1 cellular context compared by ENCODE assay signal in the genomic region with DNA sequence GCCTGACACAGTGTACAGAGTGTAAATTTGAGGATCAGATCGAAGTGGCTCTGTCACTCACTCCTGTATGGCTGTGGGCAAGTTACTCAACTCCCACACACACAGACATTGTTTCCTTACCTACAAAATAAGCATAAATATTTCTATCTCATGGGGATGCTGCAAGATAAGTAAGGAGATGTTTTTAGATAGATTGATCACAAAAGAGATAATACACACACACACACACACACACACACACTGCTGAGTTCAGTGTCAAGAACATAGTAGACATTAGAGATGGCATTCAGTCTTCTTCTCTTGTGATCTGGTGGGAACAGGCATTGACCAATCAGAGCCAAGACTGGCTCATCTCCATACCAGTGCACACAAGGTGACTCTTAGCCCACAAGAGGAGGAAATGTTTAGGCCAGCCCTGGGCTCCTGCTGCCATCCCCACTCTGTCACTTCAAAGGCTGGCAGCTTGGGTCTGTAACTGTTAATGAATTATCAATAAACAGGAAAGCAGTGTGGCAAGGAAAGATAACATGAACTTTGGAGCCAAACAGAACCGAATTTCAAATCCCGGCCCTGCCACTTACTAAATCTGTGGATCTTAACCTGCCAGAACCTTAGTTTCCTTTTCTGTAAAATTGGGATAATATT.
TF ChIP-seq lines count a peak whose summit lies in the region.

No MANE protein-coding gene starts in this region.

TF ChIP-seq in HepG2, 621 proteins besides CTCF, POLR2A, EP300 and RAD21 (continued from another document and continues in another):
- TF ChIP-seq NFYB (CRISPR knock-in tag; IDR thresholded peaks at IDR 0.05) (peak; percentile 81), HOXA3 (CRISPR knock-in tag; IDR thresholded peaks at IDR 0.05) (peak; percentile 90), ZNF253 (CRISPR knock-in tag; IDR thresholded peaks at IDR 0.05; ENCODE audit: borderline replicate concordance) (no peak), NKX3-1 (CRISPR knock-in tag; IDR thresholded peaks at IDR 0.05) (no peak; the same call in 1 of the 2 replicates), ZNF441 (CRISPR knock-in tag; IDR thresholded peaks at IDR 0.05; ENCODE audit: borderline replicate concordance) (peak; percentile 87), ZBTB21 (CRISPR knock-in tag; IDR thresholded peaks at IDR 0.05) (0 out of 2 replicates have a peak, but pooled peaks have one; percentile 18), HOXD1 (CRISPR knock-in tag; IDR thresholded peaks at IDR 0.05) (peak; percentile 92), ARID2 (CRISPR knock-in tag; IDR thresholded peaks at IDR 0.05; ENCODE audit: borderline replicate concordance) (no peak), CEBPB (IDR thresholded peaks at IDR 0.05; ENCODE audit: borderline replicate concordance, low read depth, low read length) (peak; percentile 80), ZNF264 (CRISPR knock-in tag; IDR thresholded peaks at IDR 0.05) (peak; percentile 87; the same call in 1 of the 2 replicates), ZNF850 (CRISPR knock-in tag; conservative IDR thresholded peaks at IDR 0.05) (0 out of 2 replicates have a peak, but pooled peaks have one; percentile 47), HNF4A (CRISPR knock-in tag; IDR thresholded peaks at IDR 0.05) (peak; percentile 99), XRCC5 (optimal IDR thresholded peaks at IDR 0.05; ENCODE audit: low read length) (peak; percentile 79), ZNF660 (CRISPR knock-in tag; IDR thresholded peaks at IDR 0.05; ENCODE audit: borderline replicate concordance, low read depth) (no peak), HOXA5 (CRISPR knock-in tag; IDR thresholded peaks at IDR 0.05) (peak; percentile 82), ZNF558 (CRISPR knock-in tag; IDR thresholded peaks at IDR 0.05; ENCODE audit: borderline replicate concordance) (no peak; the same call in 1 of the 2 replicates), HNRNPUL1 (IDR thresholded peaks at IDR 0.05; ENCODE audit: low read depth, low read length) (no peak), SOX6 (IDR thresholded peaks at IDR 0.05) (no peak), SOX6 (CRISPR knock-in tag; IDR thresholded peaks at IDR 0.05) (peak; percentile 94), KDM6A (CRISPR knock-in tag; IDR thresholded peaks at IDR 0.05; ENCODE audit: low read depth) (peak; percentile 98), ZBTB20 (CRISPR knock-in tag; IDR thresholded peaks at IDR 0.05; ENCODE audit: borderline replicate concordance, low read depth) (peak; percentile 88; the same call in 1 of the 2 replicates), MED1 (CRISPR knock-in tag; IDR thresholded peaks at IDR 0.05) (peak; percentile 99), SRF (IDR thresholded peaks at IDR 0.05; ENCODE audit: low read depth, low read length) (no peak), PPARG (CRISPR knock-in tag; conservative IDR thresholded peaks at IDR 0.05) (peak; percentile 99), ZNF274 (CRISPR knock-in tag; IDR thresholded peaks at IDR 0.05) (no peak), TFE3 (CRISPR knock-in tag; IDR thresholded peaks at IDR 0.05) (peak; percentile 72), ZNF124 (CRISPR knock-in tag; IDR thresholded peaks at IDR 0.05) (peak; percentile 83), E2F5 (CRISPR knock-in tag; conservative IDR thresholded peaks at IDR 0.05) (no peak), PCBP2 (optimal IDR thresholded peaks at IDR 0.05; ENCODE audit: low read depth, low read length, poor library complexity, severe bottlenecking) (no peak), FOXJ3 (CRISPR knock-in tag; IDR thresholded peaks at IDR 0.05; ENCODE audit: borderline replicate concordance) (peak; percentile 94), ZNF607 (CRISPR knock-in tag; IDR thresholded peaks at IDR 0.05; ENCODE audit: borderline replicate concordance) (no peak; the same call in 1 of the 2 replicates), ZNF570 (CRISPR knock-in tag; IDR thresholded peaks at IDR 0.05; ENCODE audit: borderline replicate concordance) (peak; percentile 61; the same call in 1 of the 2 replicates), ZKSCAN8 (CRISPR knock-in tag; IDR thresholded peaks at IDR 0.05; ENCODE audit: borderline replicate concordance) (peak; percentile 69; the same call in 1 of the 2 replicates), CREM (IDR thresholded peaks at IDR 0.05) (peak; percentile 92), CREM (CRISPR knock-in tag; IDR thresholded peaks at IDR 0.05) (no peak), ZNF263 (CRISPR knock-in tag; IDR thresholded peaks at IDR 0.05) (peak; percentile 80), ZBTB39 (CRISPR knock-in tag; IDR thresholded peaks at IDR 0.05) (0 out of 2 replicates have a peak, but pooled peaks have one; percentile 35), ZNF674 (CRISPR knock-in tag; IDR thresholded peaks at IDR 0.05; ENCODE audit: low read depth) (no peak), YY1 (IDR thresholded peaks at IDR 0.05; ENCODE audit: insufficient read depth, insufficient replicate concordance, low read depth, low read length) (peak; percentile 46), NR2F6 (IDR thresholded peaks at IDR 0.05) (peak; percentile 71), NR2F6 (CRISPR knock-in tag; IDR thresholded peaks at IDR 0.05) (peak; percentile 61), ZNF12 (CRISPR knock-in tag; IDR thresholded peaks at IDR 0.05) (peak; percentile 66; the same call in 1 of the 2 replicates), ZIK1 (CRISPR knock-in tag; IDR thresholded peaks at IDR 0.05; ENCODE audit: borderline replicate concordance, low read depth) (no peak), EHMT2 (IDR thresholded peaks at IDR 0.05; ENCODE audit: borderline replicate concordance, low read depth, low read length) (peak; percentile 79; the same call in 1 of the 2 replicates)
- TF ChIP-seq, protein P1, sequence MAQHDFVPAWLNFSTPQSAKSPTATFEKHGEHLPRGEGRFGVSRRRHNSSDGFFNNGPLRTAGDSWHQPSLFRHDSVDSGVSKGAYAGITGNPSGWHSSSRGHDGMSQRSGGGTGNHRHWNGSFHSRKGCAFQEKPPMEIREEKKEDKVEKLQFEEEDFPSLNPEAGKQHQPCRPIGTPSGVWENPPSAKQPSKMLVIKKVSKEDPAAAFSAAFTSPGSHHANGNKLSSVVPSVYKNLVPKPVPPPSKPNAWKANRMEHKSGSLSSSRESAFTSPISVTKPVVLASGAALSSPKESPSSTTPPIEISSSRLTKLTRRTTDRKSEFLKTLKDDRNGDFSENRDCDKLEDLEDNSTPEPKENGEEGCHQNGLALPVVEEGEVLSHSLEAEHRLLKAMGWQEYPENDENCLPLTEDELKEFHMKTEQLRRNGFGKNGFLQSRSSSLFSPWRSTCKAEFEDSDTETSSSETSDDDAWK (CRISPR knock-in tag; IDR thresholded peaks at IDR 0.05): no peak
- TF ChIP-seq, protein P2, sequence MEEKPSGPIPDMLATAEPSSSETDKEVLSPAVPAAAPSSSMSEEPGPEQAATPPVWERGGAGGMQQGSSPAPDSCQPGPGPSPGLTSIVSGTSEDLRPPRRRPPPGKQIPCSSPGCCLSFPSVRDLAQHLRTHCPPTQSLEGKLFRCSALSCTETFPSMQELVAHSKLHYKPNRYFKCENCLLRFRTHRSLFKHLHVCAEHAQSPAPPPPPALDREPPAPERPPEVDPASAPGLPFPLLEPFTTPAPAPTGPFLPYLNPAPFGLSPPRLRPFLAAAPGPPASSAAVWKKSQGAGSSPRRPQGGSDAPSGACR (CRISPR knock-in tag; IDR thresholded peaks at IDR 0.05): peak; percentile 73; the same call in 1 of the 2 replicates
- TF ChIP-seq, protein P3, sequence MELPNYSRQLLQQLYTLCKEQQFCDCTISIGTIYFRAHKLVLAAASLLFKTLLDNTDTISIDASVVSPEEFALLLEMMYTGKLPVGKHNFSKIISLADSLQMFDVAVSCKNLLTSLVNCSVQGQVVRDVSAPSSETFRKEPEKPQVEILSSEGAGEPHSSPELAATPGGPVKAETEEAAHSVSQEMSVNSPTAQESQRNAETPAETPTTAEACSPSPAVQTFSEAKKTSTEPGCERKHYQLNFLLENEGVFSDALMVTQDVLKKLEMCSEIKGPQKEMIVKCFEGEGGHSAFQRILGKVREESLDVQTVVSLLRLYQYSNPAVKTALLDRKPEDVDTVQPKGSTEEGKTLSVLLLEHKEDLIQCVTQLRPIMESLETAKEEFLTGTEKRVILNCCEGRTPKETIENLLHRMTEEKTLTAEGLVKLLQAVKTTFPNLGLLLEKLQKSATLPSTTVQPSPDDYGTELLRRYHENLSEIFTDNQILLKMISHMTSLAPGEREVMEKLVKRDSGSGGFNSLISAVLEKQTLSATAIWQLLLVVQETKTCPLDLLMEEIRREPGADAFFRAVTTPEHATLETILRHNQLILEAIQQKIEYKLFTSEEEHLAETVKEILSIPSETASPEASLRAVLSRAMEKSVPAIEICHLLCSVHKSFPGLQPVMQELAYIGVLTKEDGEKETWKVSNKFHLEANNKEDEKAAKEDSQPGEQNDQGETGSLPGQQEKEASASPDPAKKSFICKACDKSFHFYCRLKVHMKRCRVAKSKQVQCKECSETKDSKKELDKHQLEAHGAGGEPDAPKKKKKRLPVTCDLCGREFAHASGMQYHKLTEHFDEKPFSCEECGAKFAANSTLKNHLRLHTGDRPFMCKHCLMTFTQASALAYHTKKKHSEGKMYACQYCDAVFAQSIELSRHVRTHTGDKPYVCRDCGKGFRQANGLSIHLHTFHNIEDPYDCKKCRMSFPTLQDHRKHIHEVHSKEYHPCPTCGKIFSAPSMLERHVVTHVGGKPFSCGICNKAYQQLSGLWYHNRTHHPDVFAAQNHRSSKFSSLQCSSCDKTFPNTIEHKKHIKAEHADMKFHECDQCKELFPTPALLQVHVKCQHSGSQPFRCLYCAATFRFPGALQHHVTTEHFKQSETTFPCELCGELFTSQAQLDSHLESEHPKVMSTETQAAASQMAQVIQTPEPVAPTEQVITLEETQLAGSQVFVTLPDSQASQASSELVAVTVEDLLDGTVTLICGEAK (IDR thresholded peaks at IDR 0.05): no peak
- TF ChIP-seq, protein P3 (CRISPR knock-in tag; IDR thresholded peaks at IDR 0.05): peak; percentile 82
